1 cellular context compared by ENCODE assay signal in genomic region chr6:15904651-15905376, GRCh38.
TF ChIP-seq lines count a peak whose summit lies in the region.

No MANE protein-coding gene starts in this region.

TF ChIP-seq in GM23338, 12 proteins besides CTCF, POLR2A, EP300 and RAD21 (continued from another document):
- TF ChIP-seq ZNF462 (CRISPR knock-in tag; IDR thresholded peaks at IDR 0.05) (no peak), STAT1 (IDR thresholded peaks at IDR 0.05; ENCODE audit: unreplicated experiment) (no peak), ZNF114 (CRISPR knock-in tag; IDR thresholded peaks at IDR 0.05) (no peak), CREB1 (CRISPR knock-in tag; IDR thresholded peaks at IDR 0.05; ENCODE audit: low read depth) (no peak), EZH2phosphoT487 (IDR thresholded peaks at IDR 0.05; ENCODE audit: unreplicated experiment) (no peak), EZH2 (IDR thresholded peaks at IDR 0.05; ENCODE audit: low read depth, unreplicated experiment) (no peak), POLR2AphosphoS5 (IDR thresholded peaks at IDR 0.05; ENCODE audit: low read depth) (no peak), NANOG (IDR thresholded peaks at IDR 0.05; ENCODE audit: borderline replicate concordance) (no peak)
